ENCODE assay signal across 23 cellular contexts in genomic region chr9:14526504-14526903, GRCh38.
"Had no signal": no experiment of that assay in that cellular context is flagged by ENCODE, and none has a peak within 500 bp of the region (broad histone marks: within the 10 kb centered on the region; RNA-seq: fewer than 3 reads in every experiment).

No MANE protein-coding gene starts in this region.

- H3K4me2 ChIP-seq: hepatocyte, neural progenitor cell had no signal

- H3K27me3 ChIP-seq: hepatocyte, neural progenitor cell, right lobe of liver, suprapubic skin, thyroid gland had no signal

- H3K9ac ChIP-seq: neural progenitor cell, parathyroid adenoma had no signal

- ATAC-seq: left cardiac atrium; lower lobe of right lung; natural killer cell treated with Interleukin-12 subunit alpha and Interleukin-12 subunit beta and Interleukin-15 and Interleukin-18, amount 100 ng/mL, for 72 hours; psoas muscle; right lobe of liver; stimulated activated effector memory CD8-positive, alpha-beta T cell treated with anti-CD3 and anti-CD28 coated beads, Interleukin-12 subunit alpha, Interleukin-12 subunit beta, amount 100 ng/mL, for 72 hours; stimulated activated naive CD8-positive, alpha-beta T cell treated with anti-CD3 and anti-CD28 coated beads, Interleukin-15, Interleukin-2, amounts not matched to agents 100 U/mL and 50 U/mL, for 24 hours had no signal

- H3K9me3 ChIP-seq: left ventricle myocardium inferior, lower lobe of right lung, psoas muscle, right lobe of liver, suprapubic skin, thyroid gland had no signal

- H3K4me1 ChIP-seq: lower lobe of right lung, parathyroid adenoma, right lobe of liver, suprapubic skin, thyroid gland had no signal

- H3K27ac ChIP-seq: dorsolateral prefrontal cortex, hepatocyte, left ventricle myocardium inferior, lower lobe of right lung, neural progenitor cell, parathyroid adenoma, psoas muscle, right lobe of liver, suprapubic skin, thyroid gland had no signal

- H3K79me2 ChIP-seq: hepatocyte, parathyroid adenoma had no signal

- H2AFZ ChIP-seq: hepatocyte, neural progenitor cell, parathyroid adenoma had no signal

- H3K36me3 ChIP-seq: left ventricle myocardium inferior, lower lobe of right lung, neural progenitor cell, right lobe of liver, suprapubic skin, thyroid gland had no signal

- FAIRE-seq: kidney, urothelium cell line had no signal

- H3K4me3 ChIP-seq: dorsolateral prefrontal cortex, hepatocyte, left ventricle myocardium inferior, lower lobe of right lung, neural progenitor cell, psoas muscle, right lobe of liver, suprapubic skin, thyroid gland had no signal

- DNase-seq: dorsolateral prefrontal cortex; effector CD8-positive, alpha-beta T cell; foreskin melanocyte; head of caudate nucleus; kidney; left cardiac atrium; left ventricle myocardium inferior; lower lobe of right lung; nucleus accumbens; psoas muscle; retina; right lobe of liver; stimulated activated CD4-positive, alpha-beta T cell treated with anti-CD3 and anti-CD28 coated beads, Interleukin-4, amount 100 ng/mL, for 1 hour; stimulated activated CD8-positive, alpha-beta memory T cell treated with anti-CD3 and anti-CD28 coated beads, Interleukin-4, amount 100 ng/mL, for 48 hours; stimulated activated naive CD8-positive, alpha-beta T cell treated with anti-CD3 and anti-CD28 coated beads, Interleukin-15, Interleukin-2, amounts not matched to agents 100 U/mL and 50 U/mL, for 24 hours; thyroid gland had no signal
